Comparison of ENCODE assay signal across 1 cellular context in genomic region chr19:35510626-35510964, GRCh38.
TF ChIP-seq lines count a peak whose summit lies in the region.

No MANE protein-coding gene starts in this region.

TF ChIP-seq in K562, 482 proteins besides CTCF, POLR2A, EP300 and RAD21:
- TF ChIP-seq ZKSCAN1 (IDR thresholded peaks at IDR 0.05; ENCODE audit: low read depth, low read length) = no peak
- no peak for TF ChIP-seq CREB1 (IDR thresholded peaks at IDR 0.05)
- peak; percentile 26; the same call in 1 of the 2 replicates for TF ChIP-seq CREB1 (CRISPR knock-in tag; IDR thresholded peaks at IDR 0.05)
- no peak for TF ChIP-seq NCOA1 (IDR thresholded peaks at IDR 0.05; ENCODE audit: low read depth)
- TF ChIP-seq, protein P1, sequence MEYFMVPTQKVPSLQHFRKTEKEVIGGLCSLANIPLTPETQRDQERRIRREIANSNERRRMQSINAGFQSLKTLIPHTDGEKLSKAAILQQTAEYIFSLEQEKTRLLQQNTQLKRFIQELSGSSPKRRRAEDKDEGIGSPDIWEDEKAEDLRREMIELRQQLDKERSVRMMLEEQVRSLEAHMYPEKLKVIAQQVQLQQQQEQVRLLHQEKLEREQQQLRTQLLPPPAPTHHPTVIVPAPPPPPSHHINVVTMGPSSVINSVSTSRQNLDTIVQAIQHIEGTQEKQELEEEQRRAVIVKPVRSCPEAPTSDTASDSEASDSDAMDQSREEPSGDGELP (CRISPR knock-in tag; IDR thresholded peaks at IDR 0.05; ENCODE audit: borderline replicate concordance) = 0 out of 2 replicates have a peak, but pooled peaks have one; percentile 5
- TF ChIP-seq, protein P2, sequence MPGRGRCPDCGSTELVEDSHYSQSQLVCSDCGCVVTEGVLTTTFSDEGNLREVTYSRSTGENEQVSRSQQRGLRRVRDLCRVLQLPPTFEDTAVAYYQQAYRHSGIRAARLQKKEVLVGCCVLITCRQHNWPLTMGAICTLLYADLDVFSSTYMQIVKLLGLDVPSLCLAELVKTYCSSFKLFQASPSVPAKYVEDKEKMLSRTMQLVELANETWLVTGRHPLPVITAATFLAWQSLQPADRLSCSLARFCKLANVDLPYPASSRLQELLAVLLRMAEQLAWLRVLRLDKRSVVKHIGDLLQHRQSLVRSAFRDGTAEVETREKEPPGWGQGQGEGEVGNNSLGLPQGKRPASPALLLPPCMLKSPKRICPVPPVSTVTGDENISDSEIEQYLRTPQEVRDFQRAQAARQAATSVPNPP (IDR thresholded peaks at IDR 0.05; ENCODE audit: borderline replicate concordance, insufficient read depth, insufficient read length) = no peak
TF ChIP-seq in K562: peak in this region for 2.
